Comparison of ENCODE assay signal across 8 cellular contexts in genomic region chr1:87826639-87827345, GRCh38.
DNase-seq lines count a peak whose midpoint lies in the region; ATAC-seq and FAIRE-seq lines count a peak whose summit lies in the region.

No MANE protein-coding gene starts in this region.

- ATAC-seq in HG03060 (IDR thresholded peaks at IDR 0.05; ENCODE audit: low read depth, unreplicated experiment), result peak; percentile 63

- DNase-seq in DMS53 (lab: John Stamatoyannopoulos, UW), result peak; percentile 14
- no peak for DNase-seq in DMS53 treated with DMSO at 0.1 percent for 48 hours (lab: John Stamatoyannopoulos, UW; ENCODE audit: unreplicated experiment)
- DNase-seq in RPMI8226, result peak; percentile 77
- DNase-seq in germinal center (ENCODE audit: low spot score), result peak; percentile 78
- DNase-seq in stromal cell of bone marrow (ENCODE audit: low read depth), result peak; percentile 63
- no peak for DNase-seq in HTR-8/SVneo (ENCODE audit: insufficient read length, low spot score)
- DNase-seq in cerebellar nuclear complex (lab: John Stamatoyannopoulos, UW), result no peak

- no peak for FAIRE-seq in HTR-8/SVneo (lab: Jason Lieb, UNC)

Comparison
In these comparisons a context has a peak if more than half of its experiments do, and no peak if none do; other contexts are left out.
1. DNase-seq: peak in DMS53 (single experiment), RPMI8226 (single experiment), germinal center (single experiment) and stromal cell of bone marrow (single experiment); none in DMS53 treated with DMSO at 0.1 percent for 48 hours (single experiment), HTR-8/SVneo (single experiment) and cerebellar nuclear complex (0 of 2).